1 cellular context compared by ENCODE assay signal in the genomic region with DNA sequence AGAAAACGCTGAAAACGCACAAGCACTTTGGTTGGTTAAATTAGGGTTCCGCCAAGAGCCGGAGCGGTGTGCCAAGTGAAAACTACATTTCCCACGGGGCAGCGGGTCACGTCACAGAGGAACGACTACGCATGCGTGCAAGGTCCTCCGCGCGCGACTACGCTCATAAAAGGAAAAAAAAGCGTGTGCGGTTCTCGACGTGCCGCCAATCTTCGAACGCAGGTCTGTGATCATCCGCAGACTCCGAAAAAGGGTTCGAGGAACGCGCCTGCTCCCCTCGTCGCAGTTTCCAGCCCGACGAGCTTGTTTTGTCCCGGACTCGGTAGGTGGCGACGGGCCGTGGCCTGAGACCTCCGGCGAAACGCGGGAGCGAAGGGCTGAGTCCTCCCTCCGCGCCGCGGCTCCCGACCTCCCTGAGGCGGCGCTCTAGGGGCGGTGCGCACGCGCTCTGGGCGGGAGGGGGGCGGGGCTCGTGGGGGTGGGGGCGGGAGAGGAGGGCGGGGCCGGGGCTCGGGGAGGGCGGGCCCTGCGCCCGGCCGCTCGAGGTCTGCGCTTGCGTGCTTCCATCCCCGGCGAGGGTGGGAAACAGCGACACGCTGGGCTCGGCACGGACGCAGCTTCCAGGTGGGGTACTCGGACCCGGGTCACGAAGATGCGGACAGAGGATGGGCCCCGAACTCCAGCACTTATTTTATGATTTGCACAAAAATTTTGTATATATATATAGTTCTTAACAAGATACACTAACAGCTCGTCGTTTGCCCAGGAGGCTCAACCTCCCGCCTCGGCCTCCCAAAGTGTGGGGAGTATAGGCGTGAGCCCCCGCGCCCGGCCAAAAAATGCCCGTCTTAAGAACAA.
TF ChIP-seq lines count a peak whose summit lies in the region.

A gene (plus strand): TSS at position 145 of the 858 bp plus-strand sequence. CDS start 27,150 bp downstream, outside the sequence.

TF ChIP-seq in H1, 55 proteins besides CTCF, POLR2A, EP300 and RAD21 (continues in another document):
- TF ChIP-seq SAP30 (IDR thresholded peaks at IDR 0.05; ENCODE audit: insufficient read depth, insufficient replicate concordance, low read length) (no peak), SUZ12 (IDR thresholded peaks at IDR 0.05; ENCODE audit: low read length) (no peak), TEAD4 (IDR thresholded peaks at IDR 0.05; ENCODE audit: low read depth, low read length) (no peak), SP4 (IDR thresholded peaks at IDR 0.05; ENCODE audit: low read length) (peak; percentile 75; the same call in 1 of the 2 replicates), CTBP2 (IDR thresholded peaks at IDR 0.05; ENCODE audit: borderline replicate concordance, insufficient read depth, insufficient read length, low read length) (no peak), SIN3A (conservative IDR thresholded peaks at IDR 0.05 in 1 of 2, IDR thresholded peaks at IDR 0.05 in 1 of 2; ENCODE audit: low read depth in 1 of 2, low read length in 2 of 2) (peak in 1 of 2 experiments; percentile 68; a peak in 2 of 4 replicates), SIRT6 (IDR thresholded peaks at IDR 0.05; ENCODE audit: low read length) (no peak), GABPA (IDR thresholded peaks at IDR 0.05; ENCODE audit: borderline replicate concordance, insufficient read depth, low read length) (no peak), FOSL1 (IDR thresholded peaks at IDR 0.05; ENCODE audit: insufficient read depth, low read depth, low read length) (no peak), CBX5 (IDR thresholded peaks at IDR 0.05; ENCODE audit: low read depth, low read length) (no peak), CEBPB (IDR thresholded peaks at IDR 0.05; ENCODE audit: low read depth, low read length) (no peak), POU5F1 (IDR thresholded peaks at IDR 0.05; ENCODE audit: low read depth, low read length) (no peak), YY1 (IDR thresholded peaks at IDR 0.05; ENCODE audit: low read depth, low read length) (no peak), RBBP5 (IDR thresholded peaks at IDR 0.05; ENCODE audit: borderline replicate concordance, low read depth, low read length) (peak; percentile 47; the same call in 1 of the 2 replicates), BACH1 (IDR thresholded peaks at IDR 0.05; ENCODE audit: low read length) (peak; percentile 86), ZNF274 (IDR thresholded peaks at IDR 0.05; ENCODE audit: borderline replicate concordance, extremely low read depth, low read length) (no peak), SP1 (IDR thresholded peaks at IDR 0.05; ENCODE audit: low read depth, low read length) (no peak), HDAC6 (IDR thresholded peaks at IDR 0.05; ENCODE audit: low read depth, low read length) (no peak), CHD2 (IDR thresholded peaks at IDR 0.05; ENCODE audit: low read length) (peak; percentile 12; the same call in 1 of the 2 replicates), TAF1 (IDR thresholded peaks at IDR 0.05; ENCODE audit: low read depth, low read length) (peak; percentile 87), KDM4A (IDR thresholded peaks at IDR 0.05; ENCODE audit: low read depth, low read length, severe bottlenecking) (peak; percentile 79), ASH2L (IDR thresholded peaks at IDR 0.05; ENCODE audit: low read length) (peak; percentile 68), CHD1 (IDR thresholded peaks at IDR 0.05; ENCODE audit: low read depth, low read length) (no peak), EZH2 (IDR thresholded peaks at IDR 0.05; ENCODE audit: low read depth, low read length, severe bottlenecking) (no peak), KDM5A (IDR thresholded peaks at IDR 0.05; ENCODE audit: low read length) (no peak), CREB1 (IDR thresholded peaks at IDR 0.05) (peak; percentile 85), PHF8 (conservative IDR thresholded peaks at IDR 0.05; ENCODE audit: low read depth, low read length) (peak; percentile 99), MAFK (IDR thresholded peaks at IDR 0.05; ENCODE audit: low read depth, low read length) (no peak), JUND (IDR thresholded peaks at IDR 0.05; ENCODE audit: low read length) (no peak), POLR2AphosphoS5 (IDR thresholded peaks at IDR 0.05; ENCODE audit: low read depth, low read length) (peak; percentile 98), SIX5 (IDR thresholded peaks at IDR 0.05; ENCODE audit: low read depth, low read length) (peak; percentile 61), RFX5 (IDR thresholded peaks at IDR 0.05; ENCODE audit: borderline replicate concordance, low read depth, low read length) (no peak), BCL11A (IDR thresholded peaks at IDR 0.05; ENCODE audit: low read depth in 2 of 2, low read length in 2 of 2) (no peak), SRF (IDR thresholded peaks at IDR 0.05; ENCODE audit: low read depth, low read length) (no peak), SP2 (IDR thresholded peaks at IDR 0.05; ENCODE audit: low read length) (no peak; the same call in 1 of the 2 replicates), TBP (IDR thresholded peaks at IDR 0.05; ENCODE audit: low read depth, low read length) (peak; percentile 72; the same call in 1 of the 2 replicates), CBX8 (IDR thresholded peaks at IDR 0.05; ENCODE audit: borderline replicate concordance, low read depth, low read length) (no peak), NRF1 (IDR thresholded peaks at IDR 0.05; ENCODE audit: low read depth, low read length) (peak; percentile 43; the same call in 1 of the 2 replicates), TAF7 (optimal IDR thresholded peaks at IDR 0.05; ENCODE audit: borderline replicate concordance, low read depth, low read length) (peak; percentile 66), GTF2F1 (IDR thresholded peaks at IDR 0.05; ENCODE audit: borderline replicate concordance, low read depth, low read length) (no peak; the same call in 1 of the 2 replicates), TCF12 (IDR thresholded peaks at IDR 0.05; ENCODE audit: low read depth, low read length) (no peak), EGR1 (IDR thresholded peaks at IDR 0.05; ENCODE audit: borderline replicate concordance, low read depth, low read length) (no peak), KDM1A (IDR thresholded peaks at IDR 0.05; ENCODE audit: borderline replicate concordance, low read length) (no peak), BRCA1 (IDR thresholded peaks at IDR 0.05; ENCODE audit: low read depth, low read length) (no peak), RNF2 (IDR thresholded peaks at IDR 0.05; ENCODE audit: borderline replicate concordance, low read depth, low read length, missing control alignments, poor library complexity, severe bottlenecking) (no peak), HDAC2 (IDR thresholded peaks at IDR 0.05; ENCODE audit: borderline replicate concordance in 1 of 2, low read depth in 2 of 2, low read length in 2 of 2) (0 out of 4 replicates have a peak, but pooled peaks have one; percentile 14 to 38), RXRA (IDR thresholded peaks at IDR 0.05; ENCODE audit: insufficient read depth, low read depth, low read length) (no peak), NANOG (IDR thresholded peaks at IDR 0.05; ENCODE audit: insufficient read depth, low read depth, low read length, poor library complexity, severe bottlenecking) (no peak)
- TF ChIP-seq, protein P1, sequence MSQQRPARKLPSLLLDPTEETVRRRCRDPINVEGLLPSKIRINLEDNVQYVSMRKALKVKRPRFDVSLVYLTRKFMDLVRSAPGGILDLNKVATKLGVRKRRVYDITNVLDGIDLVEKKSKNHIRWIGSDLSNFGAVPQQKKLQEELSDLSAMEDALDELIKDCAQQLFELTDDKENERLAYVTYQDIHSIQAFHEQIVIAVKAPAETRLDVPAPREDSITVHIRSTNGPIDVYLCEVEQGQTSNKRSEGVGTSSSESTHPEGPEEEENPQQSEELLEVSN (IDR thresholded peaks at IDR 0.05) = peak; percentile 81
- TF ChIP-seq, protein P2, sequence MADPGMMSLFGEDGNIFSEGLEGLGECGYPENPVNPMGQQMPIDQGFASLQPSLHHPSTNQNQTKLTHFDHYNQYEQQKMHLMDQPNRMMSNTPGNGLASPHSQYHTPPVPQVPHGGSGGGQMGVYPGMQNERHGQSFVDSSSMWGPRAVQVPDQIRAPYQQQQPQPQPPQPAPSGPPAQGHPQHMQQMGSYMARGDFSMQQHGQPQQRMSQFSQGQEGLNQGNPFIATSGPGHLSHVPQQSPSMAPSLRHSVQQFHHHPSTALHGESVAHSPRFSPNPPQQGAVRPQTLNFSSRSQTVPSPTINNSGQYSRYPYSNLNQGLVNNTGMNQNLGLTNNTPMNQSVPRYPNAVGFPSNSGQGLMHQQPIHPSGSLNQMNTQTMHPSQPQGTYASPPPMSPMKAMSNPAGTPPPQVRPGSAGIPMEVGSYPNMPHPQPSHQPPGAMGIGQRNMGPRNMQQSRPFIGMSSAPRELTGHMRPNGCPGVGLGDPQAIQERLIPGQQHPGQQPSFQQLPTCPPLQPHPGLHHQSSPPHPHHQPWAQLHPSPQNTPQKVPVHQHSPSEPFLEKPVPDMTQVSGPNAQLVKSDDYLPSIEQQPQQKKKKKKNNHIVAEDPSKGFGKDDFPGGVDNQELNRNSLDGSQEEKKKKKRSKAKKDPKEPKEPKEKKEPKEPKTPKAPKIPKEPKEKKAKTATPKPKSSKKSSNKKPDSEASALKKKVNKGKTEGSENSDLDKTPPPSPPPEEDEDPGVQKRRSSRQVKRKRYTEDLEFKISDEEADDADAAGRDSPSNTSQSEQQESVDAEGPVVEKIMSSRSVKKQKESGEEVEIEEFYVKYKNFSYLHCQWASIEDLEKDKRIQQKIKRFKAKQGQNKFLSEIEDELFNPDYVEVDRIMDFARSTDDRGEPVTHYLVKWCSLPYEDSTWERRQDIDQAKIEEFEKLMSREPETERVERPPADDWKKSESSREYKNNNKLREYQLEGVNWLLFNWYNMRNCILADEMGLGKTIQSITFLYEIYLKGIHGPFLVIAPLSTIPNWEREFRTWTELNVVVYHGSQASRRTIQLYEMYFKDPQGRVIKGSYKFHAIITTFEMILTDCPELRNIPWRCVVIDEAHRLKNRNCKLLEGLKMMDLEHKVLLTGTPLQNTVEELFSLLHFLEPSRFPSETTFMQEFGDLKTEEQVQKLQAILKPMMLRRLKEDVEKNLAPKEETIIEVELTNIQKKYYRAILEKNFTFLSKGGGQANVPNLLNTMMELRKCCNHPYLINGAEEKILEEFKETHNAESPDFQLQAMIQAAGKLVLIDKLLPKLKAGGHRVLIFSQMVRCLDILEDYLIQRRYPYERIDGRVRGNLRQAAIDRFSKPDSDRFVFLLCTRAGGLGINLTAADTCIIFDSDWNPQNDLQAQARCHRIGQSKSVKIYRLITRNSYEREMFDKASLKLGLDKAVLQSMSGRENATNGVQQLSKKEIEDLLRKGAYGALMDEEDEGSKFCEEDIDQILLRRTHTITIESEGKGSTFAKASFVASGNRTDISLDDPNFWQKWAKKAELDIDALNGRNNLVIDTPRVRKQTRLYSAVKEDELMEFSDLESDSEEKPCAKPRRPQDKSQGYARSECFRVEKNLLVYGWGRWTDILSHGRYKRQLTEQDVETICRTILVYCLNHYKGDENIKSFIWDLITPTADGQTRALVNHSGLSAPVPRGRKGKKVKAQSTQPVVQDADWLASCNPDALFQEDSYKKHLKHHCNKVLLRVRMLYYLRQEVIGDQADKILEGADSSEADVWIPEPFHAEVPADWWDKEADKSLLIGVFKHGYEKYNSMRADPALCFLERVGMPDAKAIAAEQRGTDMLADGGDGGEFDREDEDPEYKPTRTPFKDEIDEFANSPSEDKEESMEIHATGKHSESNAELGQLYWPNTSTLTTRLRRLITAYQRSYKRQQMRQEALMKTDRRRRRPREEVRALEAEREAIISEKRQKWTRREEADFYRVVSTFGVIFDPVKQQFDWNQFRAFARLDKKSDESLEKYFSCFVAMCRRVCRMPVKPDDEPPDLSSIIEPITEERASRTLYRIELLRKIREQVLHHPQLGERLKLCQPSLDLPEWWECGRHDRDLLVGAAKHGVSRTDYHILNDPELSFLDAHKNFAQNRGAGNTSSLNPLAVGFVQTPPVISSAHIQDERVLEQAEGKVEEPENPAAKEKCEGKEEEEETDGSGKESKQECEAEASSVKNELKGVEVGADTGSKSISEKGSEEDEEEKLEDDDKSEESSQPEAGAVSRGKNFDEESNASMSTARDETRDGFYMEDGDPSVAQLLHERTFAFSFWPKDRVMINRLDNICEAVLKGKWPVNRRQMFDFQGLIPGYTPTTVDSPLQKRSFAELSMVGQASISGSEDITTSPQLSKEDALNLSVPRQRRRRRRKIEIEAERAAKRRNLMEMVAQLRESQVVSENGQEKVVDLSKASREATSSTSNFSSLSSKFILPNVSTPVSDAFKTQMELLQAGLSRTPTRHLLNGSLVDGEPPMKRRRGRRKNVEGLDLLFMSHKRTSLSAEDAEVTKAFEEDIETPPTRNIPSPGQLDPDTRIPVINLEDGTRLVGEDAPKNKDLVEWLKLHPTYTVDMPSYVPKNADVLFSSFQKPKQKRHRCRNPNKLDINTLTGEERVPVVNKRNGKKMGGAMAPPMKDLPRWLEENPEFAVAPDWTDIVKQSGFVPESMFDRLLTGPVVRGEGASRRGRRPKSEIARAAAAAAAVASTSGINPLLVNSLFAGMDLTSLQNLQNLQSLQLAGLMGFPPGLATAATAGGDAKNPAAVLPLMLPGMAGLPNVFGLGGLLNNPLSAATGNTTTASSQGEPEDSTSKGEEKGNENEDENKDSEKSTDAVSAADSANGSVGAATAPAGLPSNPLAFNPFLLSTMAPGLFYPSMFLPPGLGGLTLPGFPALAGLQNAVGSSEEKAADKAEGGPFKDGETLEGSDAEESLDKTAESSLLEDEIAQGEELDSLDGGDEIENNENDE (IDR thresholded peaks at IDR 0.05; ENCODE audit: insufficient replicate concordance, low read length) = no peak
- TF ChIP-seq, protein P3, sequence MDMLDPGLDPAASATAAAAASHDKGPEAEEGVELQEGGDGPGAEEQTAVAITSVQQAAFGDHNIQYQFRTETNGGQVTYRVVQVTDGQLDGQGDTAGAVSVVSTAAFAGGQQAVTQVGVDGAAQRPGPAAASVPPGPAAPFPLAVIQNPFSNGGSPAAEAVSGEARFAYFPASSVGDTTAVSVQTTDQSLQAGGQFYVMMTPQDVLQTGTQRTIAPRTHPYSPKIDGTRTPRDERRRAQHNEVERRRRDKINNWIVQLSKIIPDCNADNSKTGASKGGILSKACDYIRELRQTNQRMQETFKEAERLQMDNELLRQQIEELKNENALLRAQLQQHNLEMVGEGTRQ (IDR thresholded peaks at IDR 0.05; ENCODE audit: low read length) = no peak
- TF ChIP-seq, protein P4, sequence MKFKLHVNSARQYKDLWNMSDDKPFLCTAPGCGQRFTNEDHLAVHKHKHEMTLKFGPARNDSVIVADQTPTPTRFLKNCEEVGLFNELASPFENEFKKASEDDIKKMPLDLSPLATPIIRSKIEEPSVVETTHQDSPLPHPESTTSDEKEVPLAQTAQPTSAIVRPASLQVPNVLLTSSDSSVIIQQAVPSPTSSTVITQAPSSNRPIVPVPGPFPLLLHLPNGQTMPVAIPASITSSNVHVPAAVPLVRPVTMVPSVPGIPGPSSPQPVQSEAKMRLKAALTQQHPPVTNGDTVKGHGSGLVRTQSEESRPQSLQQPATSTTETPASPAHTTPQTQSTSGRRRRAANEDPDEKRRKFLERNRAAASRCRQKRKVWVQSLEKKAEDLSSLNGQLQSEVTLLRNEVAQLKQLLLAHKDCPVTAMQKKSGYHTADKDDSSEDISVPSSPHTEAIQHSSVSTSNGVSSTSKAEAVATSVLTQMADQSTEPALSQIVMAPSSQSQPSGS (IDR thresholded peaks at IDR 0.05; ENCODE audit: low read length) = peak; percentile 26; the same call in 1 of the 2 replicates
- TF ChIP-seq, protein P5, sequence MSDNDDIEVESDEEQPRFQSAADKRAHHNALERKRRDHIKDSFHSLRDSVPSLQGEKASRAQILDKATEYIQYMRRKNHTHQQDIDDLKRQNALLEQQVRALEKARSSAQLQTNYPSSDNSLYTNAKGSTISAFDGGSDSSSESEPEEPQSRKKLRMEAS (IDR thresholded peaks at IDR 0.05) = peak; percentile 74
- TF ChIP-seq, protein P6, sequence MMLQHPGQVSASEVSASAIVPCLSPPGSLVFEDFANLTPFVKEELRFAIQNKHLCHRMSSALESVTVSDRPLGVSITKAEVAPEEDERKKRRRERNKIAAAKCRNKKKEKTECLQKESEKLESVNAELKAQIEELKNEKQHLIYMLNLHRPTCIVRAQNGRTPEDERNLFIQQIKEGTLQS (IDR thresholded peaks at IDR 0.05; ENCODE audit: insufficient read depth, low read depth, low read length) = 0 out of 2 replicates have a peak, but pooled peaks have one; percentile 1
